1 cellular context compared by ENCODE assay signal in the genomic region with DNA sequence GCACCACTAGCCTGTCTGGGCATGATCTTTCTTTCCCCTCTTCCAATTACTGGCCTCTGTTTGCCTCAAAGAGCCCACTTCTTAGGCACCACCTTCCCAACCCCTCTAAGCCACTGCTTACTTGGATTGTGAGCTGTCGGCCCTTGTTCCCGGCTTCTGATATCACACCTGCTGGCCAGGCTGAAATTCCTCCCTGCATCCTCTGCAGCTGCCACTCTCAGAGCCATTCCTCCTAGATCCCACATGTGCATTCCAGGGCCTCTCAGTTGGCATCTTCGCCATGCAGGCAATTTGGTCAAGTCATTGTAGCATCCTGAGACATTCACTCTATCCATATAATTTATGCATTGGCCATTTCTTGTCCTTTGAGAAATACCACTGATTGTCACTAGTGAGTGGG.
A peak's percentile ranks its signal among the peaks of the same experiment; 100 is the strongest.
TF ChIP-seq lines count a peak whose summit lies in the region.

No MANE protein-coding gene starts in this region.

TF ChIP-seq in HepG2, 621 proteins besides CTCF, POLR2A, EP300 and RAD21 (continued from another document):
- no peak for TF ChIP-seq ATF5 (CRISPR knock-in tag; IDR thresholded peaks at IDR 0.05; ENCODE audit: low read depth)
- no peak for TF ChIP-seq ARNTL (CRISPR knock-in tag; IDR thresholded peaks at IDR 0.05)
- TF ChIP-seq EHMT2 (IDR thresholded peaks at IDR 0.05; ENCODE audit: borderline replicate concordance, low read depth, low read length): no peak; the same call in 1 of the 2 replicates
- TF ChIP-seq KDM5B (CRISPR knock-in tag; IDR thresholded peaks at IDR 0.05; ENCODE audit: borderline replicate concordance): no peak
- TF ChIP-seq, protein P1, sequence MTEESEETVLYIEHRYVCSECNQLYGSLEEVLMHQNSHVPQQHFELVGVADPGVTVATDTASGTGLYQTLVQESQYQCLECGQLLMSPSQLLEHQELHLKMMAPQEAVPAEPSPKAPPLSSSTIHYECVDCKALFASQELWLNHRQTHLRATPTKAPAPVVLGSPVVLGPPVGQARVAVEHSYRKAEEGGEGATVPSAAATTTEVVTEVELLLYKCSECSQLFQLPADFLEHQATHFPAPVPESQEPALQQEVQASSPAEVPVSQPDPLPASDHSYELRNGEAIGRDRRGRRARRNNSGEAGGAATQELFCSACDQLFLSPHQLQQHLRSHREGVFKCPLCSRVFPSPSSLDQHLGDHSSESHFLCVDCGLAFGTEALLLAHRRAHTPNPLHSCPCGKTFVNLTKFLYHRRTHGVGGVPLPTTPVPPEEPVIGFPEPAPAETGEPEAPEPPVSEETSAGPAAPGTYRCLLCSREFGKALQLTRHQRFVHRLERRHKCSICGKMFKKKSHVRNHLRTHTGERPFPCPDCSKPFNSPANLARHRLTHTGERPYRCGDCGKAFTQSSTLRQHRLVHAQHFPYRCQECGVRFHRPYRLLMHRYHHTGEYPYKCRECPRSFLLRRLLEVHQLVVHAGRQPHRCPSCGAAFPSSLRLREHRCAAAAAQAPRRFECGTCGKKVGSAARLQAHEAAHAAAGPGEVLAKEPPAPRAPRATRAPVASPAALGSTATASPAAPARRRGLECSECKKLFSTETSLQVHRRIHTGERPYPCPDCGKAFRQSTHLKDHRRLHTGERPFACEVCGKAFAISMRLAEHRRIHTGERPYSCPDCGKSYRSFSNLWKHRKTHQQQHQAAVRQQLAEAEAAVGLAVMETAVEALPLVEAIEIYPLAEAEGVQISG (CRISPR knock-in tag; IDR thresholded peaks at IDR 0.05): no peak
- no peak; the same call in 1 of the 2 replicates for TF ChIP-seq ZNF350 (CRISPR knock-in tag; IDR thresholded peaks at IDR 0.05; ENCODE audit: borderline replicate concordance, low read depth)
- TF ChIP-seq SIN3A (IDR thresholded peaks at IDR 0.05; ENCODE audit: borderline replicate concordance, low read depth, low read length): no peak
- no peak for TF ChIP-seq SOX13 (IDR thresholded peaks at IDR 0.05)
- TF ChIP-seq SOX13 (CRISPR knock-in tag; conservative IDR thresholded peaks at IDR 0.05 in 1 of 2, IDR thresholded peaks at IDR 0.05 in 1 of 2): no peak
- TF ChIP-seq ZNF230 (CRISPR knock-in tag; IDR thresholded peaks at IDR 0.05): 0 out of 2 replicates have a peak, but pooled peaks have one; percentile 0
- no peak for TF ChIP-seq NFE2L2 (IDR thresholded peaks at IDR 0.05; ENCODE audit: low read length)
- peak; percentile 36; the same call in 1 of the 2 replicates for TF ChIP-seq ZNF552 (CRISPR knock-in tag; IDR thresholded peaks at IDR 0.05; ENCODE audit: borderline replicate concordance)
- TF ChIP-seq ZC3H4 (CRISPR knock-in tag; IDR thresholded peaks at IDR 0.05; ENCODE audit: borderline replicate concordance): peak; percentile 84; the same call in 1 of the 2 replicates
- TF ChIP-seq TBX3 (IDR thresholded peaks at IDR 0.05; ENCODE audit: borderline replicate concordance): no peak
- TF ChIP-seq SRY (CRISPR knock-in tag; IDR thresholded peaks at IDR 0.05): no peak
- TF ChIP-seq NFATC3 (CRISPR knock-in tag; IDR thresholded peaks at IDR 0.05): no peak
- TF ChIP-seq, protein P2, sequence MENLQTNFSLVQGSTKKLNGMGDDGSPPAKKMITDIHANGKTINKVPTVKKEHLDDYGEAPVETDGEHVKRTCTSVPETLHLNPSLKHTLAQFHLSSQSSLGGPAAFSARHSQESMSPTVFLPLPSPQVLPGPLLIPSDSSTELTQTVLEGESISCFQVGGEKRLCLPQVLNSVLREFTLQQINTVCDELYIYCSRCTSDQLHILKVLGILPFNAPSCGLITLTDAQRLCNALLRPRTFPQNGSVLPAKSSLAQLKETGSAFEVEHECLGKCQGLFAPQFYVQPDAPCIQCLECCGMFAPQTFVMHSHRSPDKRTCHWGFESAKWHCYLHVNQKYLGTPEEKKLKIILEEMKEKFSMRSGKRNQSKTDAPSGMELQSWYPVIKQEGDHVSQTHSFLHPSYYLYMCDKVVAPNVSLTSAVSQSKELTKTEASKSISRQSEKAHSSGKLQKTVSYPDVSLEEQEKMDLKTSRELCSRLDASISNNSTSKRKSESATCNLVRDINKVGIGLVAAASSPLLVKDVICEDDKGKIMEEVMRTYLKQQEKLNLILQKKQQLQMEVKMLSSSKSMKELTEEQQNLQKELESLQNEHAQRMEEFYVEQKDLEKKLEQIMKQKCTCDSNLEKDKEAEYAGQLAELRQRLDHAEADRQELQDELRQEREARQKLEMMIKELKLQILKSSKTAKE (CRISPR knock-in tag; IDR thresholded peaks at IDR 0.05; ENCODE audit: borderline replicate concordance): no peak
- TF ChIP-seq NFRKB (IDR thresholded peaks at IDR 0.05): no peak
- no peak for TF ChIP-seq ZNF263 (CRISPR knock-in tag; IDR thresholded peaks at IDR 0.05)
- no peak for TF ChIP-seq FOXC1 (CRISPR knock-in tag; IDR thresholded peaks at IDR 0.05; ENCODE audit: borderline replicate concordance)
- no peak for TF ChIP-seq ZNF280D (CRISPR knock-in tag; IDR thresholded peaks at IDR 0.05)
- no peak for TF ChIP-seq ZNF3 (CRISPR knock-in tag; IDR thresholded peaks at IDR 0.05)
- no peak for TF ChIP-seq RXRA (CRISPR knock-in tag; IDR thresholded peaks at IDR 0.05)
- TF ChIP-seq ZNF264 (CRISPR knock-in tag; IDR thresholded peaks at IDR 0.05): no peak
- no peak for TF ChIP-seq ZNF274 (CRISPR knock-in tag; IDR thresholded peaks at IDR 0.05)
- no peak for TF ChIP-seq KLF6 (CRISPR knock-in tag; IDR thresholded peaks at IDR 0.05)
- no peak for TF ChIP-seq MAF1 (CRISPR knock-in tag; IDR thresholded peaks at IDR 0.05; ENCODE audit: borderline replicate concordance)
- TF ChIP-seq ZEB1 (IDR thresholded peaks at IDR 0.05; ENCODE audit: insufficient replicate concordance, low read depth): no peak
- TF ChIP-seq DZIP1 (CRISPR knock-in tag; IDR thresholded peaks at IDR 0.05): no peak
- TF ChIP-seq NFKB2 (CRISPR knock-in tag; IDR thresholded peaks at IDR 0.05; ENCODE audit: borderline replicate concordance): 0 out of 2 replicates have a peak, but pooled peaks have one; percentile 14
- TF ChIP-seq ZNF205 (CRISPR knock-in tag; IDR thresholded peaks at IDR 0.05): no peak
- TF ChIP-seq RELA (CRISPR knock-in tag; IDR thresholded peaks at IDR 0.05): no peak
- TF ChIP-seq ZNF234 (CRISPR knock-in tag; conservative IDR thresholded peaks at IDR 0.05): no peak
- no peak for TF ChIP-seq AKAP8 (CRISPR knock-in tag; IDR thresholded peaks at IDR 0.05)
- no peak for TF ChIP-seq IKZF4 (CRISPR knock-in tag; IDR thresholded peaks at IDR 0.05; ENCODE audit: borderline replicate concordance, low read depth, not compliant biosample characterization)
- TF ChIP-seq SRSF9 (IDR thresholded peaks at IDR 0.05; ENCODE audit: borderline replicate concordance, insufficient read depth, low read depth, low read length, poor library complexity, severe bottlenecking): no peak
- TF ChIP-seq ZNF879 (CRISPR knock-in tag; IDR thresholded peaks at IDR 0.05): no peak
- no peak for TF ChIP-seq ZNF256 (CRISPR knock-in tag; conservative IDR thresholded peaks at IDR 0.05)
- TF ChIP-seq ZNF737 (CRISPR knock-in tag; IDR thresholded peaks at IDR 0.05; ENCODE audit: borderline replicate concordance): no peak
- no peak for TF ChIP-seq NKX3-1 (CRISPR knock-in tag; IDR thresholded peaks at IDR 0.05)
- no peak for TF ChIP-seq MTF2 (CRISPR knock-in tag; IDR thresholded peaks at IDR 0.05; ENCODE audit: borderline replicate concordance)
- TF ChIP-seq PITX1 (CRISPR knock-in tag; IDR thresholded peaks at IDR 0.05): no peak
- TF ChIP-seq ZFP36L2 (CRISPR knock-in tag; IDR thresholded peaks at IDR 0.05): no peak
- TF ChIP-seq MEF2D (CRISPR knock-in tag; IDR thresholded peaks at IDR 0.05): no peak
- no peak for TF ChIP-seq UBTF (CRISPR knock-in tag; IDR thresholded peaks at IDR 0.05)
- no peak for TF ChIP-seq NFIC (IDR thresholded peaks at IDR 0.05; ENCODE audit: low read length)
- TF ChIP-seq, protein P3, sequence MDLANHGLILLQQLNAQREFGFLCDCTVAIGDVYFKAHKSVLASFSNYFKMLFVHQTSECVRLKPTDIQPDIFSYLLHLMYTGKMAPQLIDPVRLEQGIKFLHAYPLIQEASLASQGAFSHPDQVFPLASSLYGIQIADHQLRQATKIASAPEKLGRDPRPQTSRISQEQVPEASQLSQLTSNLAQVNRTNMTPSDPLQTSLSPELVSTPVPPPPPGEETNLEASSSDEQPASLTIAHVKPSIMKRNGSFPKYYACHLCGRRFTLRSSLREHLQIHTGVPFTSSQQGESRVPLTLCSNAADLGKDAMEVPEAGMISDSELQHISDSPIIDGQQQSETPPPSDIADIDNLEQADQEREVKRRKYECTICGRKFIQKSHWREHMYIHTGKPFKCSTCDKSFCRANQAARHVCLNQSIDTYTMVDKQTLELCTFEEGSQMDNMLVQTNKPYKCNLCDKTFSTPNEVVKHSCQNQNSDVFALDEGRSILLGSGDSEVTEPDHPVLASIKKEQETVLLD (CRISPR knock-in tag; IDR thresholded peaks at IDR 0.05; ENCODE audit: low read depth): no peak
- peak; percentile 57; the same call in 1 of the 2 replicates for TF ChIP-seq ZNF317 (CRISPR knock-in tag; IDR thresholded peaks at IDR 0.05)
